25 cellular contexts compared by ENCODE assay signal in genomic region chr1:119181236-119181635, GRCh38.
"Had no signal": no experiment of that assay in that cellular context is flagged by ENCODE, and none has a peak within 500 bp of the region (broad histone marks: within the 10 kb centered on the region; RNA-seq: fewer than 3 reads in every experiment).

No MANE protein-coding gene starts in this region.

- H3K4me3 Mint-ChIP-seq: activated CD4-positive, alpha-beta memory T cell treated with anti-CD3 and anti-CD28 coated beads for 36 hours; activated CD4-positive, alpha-beta T cell treated with anti-CD3 and anti-CD28 coated beads, Interleukin-2, amount 10 ng/mL, durations not matched to agents 7 days and 5 days; activated naive CD8-positive, alpha-beta T cell treated with anti-CD3 and anti-CD28 coated beads, Interleukin-2, amount 10 ng/mL, durations not matched to agents 7 days and 5 days; T-helper 1 cell treated with Interleukin-12 subunit alpha and Interleukin-12 subunit beta and Interleukin-4 antibody, amounts not matched to agents 30 μg/mL and 1 μg/mL, for 36 hours had no signal

- ATAC-seq: PC-3 had no signal

- H3K27ac ChIP-seq: adrenal gland, breast epithelium, SJSA1, VCaP had no signal

- H3K27me3 Mint-ChIP-seq: activated CD4-positive, alpha-beta memory T cell treated with anti-CD3 and anti-CD28 coated beads for 36 hours; activated CD4-positive, alpha-beta T cell treated with anti-CD3 and anti-CD28 coated beads, Interleukin-2, amount 10 ng/mL, durations not matched to agents 7 days and 5 days; activated naive CD8-positive, alpha-beta T cell treated with anti-CD3 and anti-CD28 coated beads, Interleukin-2, amount 10 ng/mL, durations not matched to agents 7 days and 5 days had no signal

- H3K9me3 ChIP-seq: SJSA1 had no signal

- H3K4me1 ChIP-seq: adrenal gland, breast epithelium, SJSA1 had no signal

- H3K27ac Mint-ChIP-seq: activated CD4-positive, alpha-beta memory T cell treated with anti-CD3 and anti-CD28 coated beads for 36 hours; activated CD4-positive, alpha-beta T cell treated with anti-CD3 and anti-CD28 coated beads, Interleukin-2, amount 10 ng/mL, durations not matched to agents 7 days and 5 days; activated naive CD8-positive, alpha-beta T cell treated with anti-CD3 and anti-CD28 coated beads, Interleukin-2, amount 10 ng/mL, durations not matched to agents 7 days and 5 days; T-helper 1 cell treated with Interleukin-12 subunit alpha and Interleukin-12 subunit beta and Interleukin-4 antibody, amounts not matched to agents 30 μg/mL and 1 μg/mL, for 36 hours had no signal

- H3K27me3 ChIP-seq: adrenal gland, breast epithelium, SJSA1 had no signal

- H3K36me3 ChIP-seq: adrenal gland, breast epithelium, SJSA1 had no signal

- H3K4me1 Mint-ChIP-seq: activated CD4-positive, alpha-beta T cell treated with anti-CD3 and anti-CD28 coated beads, Interleukin-2, amount 10 ng/mL, durations not matched to agents 7 days and 5 days; activated naive CD8-positive, alpha-beta T cell treated with anti-CD3 and anti-CD28 coated beads, Interleukin-2, amount 10 ng/mL, durations not matched to agents 7 days and 5 days had no signal

- DNase-seq: activated CD4-positive, alpha-beta memory T cell treated with anti-CD3 and anti-CD28 coated beads for 36 hours; activated CD4-positive, alpha-beta T cell treated with anti-CD3 and anti-CD28 coated beads, Interleukin-2, amount 10 ng/mL, durations not matched to agents 7 days and 5 days; activated CD4-positive, CD25-positive, alpha-beta regulatory T cell; activated CD8-positive, alpha-beta memory T cell treated with anti-CD3 and anti-CD28 coated beads for 24 hours; activated naive CD4-positive, alpha-beta T cell treated with anti-CD3 and anti-CD28 coated beads, Interleukin-2, amount 50 U/mL, for 16 hours; activated naive CD8-positive, alpha-beta T cell treated with anti-CD3 and anti-CD28 coated beads, Interleukin-2, amount 10 ng/mL, durations not matched to agents 7 days and 5 days; activated T-cell treated with anti-CD3 and anti-CD28 coated beads for 4 hours; activated T-cell treated with anti-CD3 and anti-CD28 coated beads, Interleukin-2, amount 50 U/mL, for 48 hours; adrenal gland; anterior cingulate cortex; IMR-90; Kasumi-1; KBM-7; NCI-H1105 treated with DMSO at 0.1 percent for 48 hours; NCI-H1694 treated with DMSO at 0.1 percent for 48 hours; NCI-H2081; NCI-H446 treated with DMSO at 0.1 percent for 48 hours; NCI-H524 treated with DMSO at 0.1 percent for 48 hours; PC-3; SHP77; T-helper 9 cell had no signal

- H3K4me3 ChIP-seq: adrenal gland, breast epithelium, SJSA1 had no signal
